In the genomic region with DNA sequence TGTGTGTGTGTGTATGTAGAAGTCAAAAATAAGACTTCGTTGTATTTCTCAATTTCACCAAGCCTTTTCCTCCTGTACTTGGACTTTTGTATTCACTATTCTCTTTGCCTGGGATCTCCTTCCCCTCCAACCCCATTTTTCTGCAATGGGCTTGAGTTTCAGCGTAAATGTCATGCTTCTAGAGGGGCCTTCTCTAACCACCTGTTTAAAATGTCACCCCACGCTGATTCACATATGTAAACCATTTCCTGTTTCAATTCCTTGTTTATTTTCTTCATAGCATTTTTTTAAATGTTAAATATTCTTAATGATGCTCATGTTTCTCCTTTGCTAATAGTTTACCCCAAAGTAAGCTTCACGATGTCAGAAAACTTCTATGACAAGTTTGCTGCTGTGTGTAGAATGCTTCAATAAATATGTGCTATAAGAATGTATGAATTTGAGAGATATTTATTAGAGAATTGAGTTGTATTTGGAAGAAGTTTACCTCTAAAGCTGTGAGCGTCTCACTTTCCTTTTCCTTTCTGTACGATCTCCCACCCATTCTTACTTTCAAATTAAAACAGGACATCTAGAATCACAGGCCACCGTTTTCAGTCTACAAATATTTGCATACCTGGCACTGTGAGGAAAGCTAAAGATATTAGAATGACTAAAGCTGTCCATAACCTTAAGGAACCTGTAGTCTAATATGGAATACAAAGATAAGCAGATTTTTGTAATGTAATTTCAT, we compare ENCODE assay signal across 13 cellular contexts.
"Had no signal": no experiment of that assay in that cellular context is flagged by ENCODE, and none has a peak within 500 bp of the region (broad histone marks: within the 10 kb centered on the region; RNA-seq: fewer than 3 reads in every experiment).

No MANE protein-coding gene starts in this region.

- H3K27me3 ChIP-seq: heart left ventricle, thyroid gland, vagina had no signal

- H3K27ac ChIP-seq: heart left ventricle, skin epidermis, thyroid gland, vagina had no signal

- H3K4me1 ChIP-seq: heart left ventricle, thyroid gland, vagina had no signal

- H3K4me3 ChIP-seq: heart left ventricle, skin epidermis, thyroid gland, vagina had no signal

- DNase-seq: activated B cell treated with CpG ODN at 0.5 μM for 24 hours; activated CD4-positive, alpha-beta T cell treated with anti-CD3 and anti-CD28 coated beads, Interleukin-2, amount 10 ng/mL, durations not matched to agents 7 days and 5 days; activated CD8-positive, alpha-beta memory T cell treated with anti-CD3 and anti-CD28 coated beads for 24 hours; activated naive CD4-positive, alpha-beta T cell treated with anti-CD3 and anti-CD28 coated beads for 36 hours; activated T-cell treated with anti-CD3 and anti-CD28 coated beads for 4 hours; heart left ventricle; mammary epithelial cell; naive thymus-derived CD4-positive, alpha-beta T cell; stimulated activated CD4-positive, alpha-beta T cell treated with anti-CD3 and anti-CD28 coated beads, Interleukin-4, amount 100 ng/mL, for 4 hours; thyroid gland had no signal

- H3K9me3 ChIP-seq: heart left ventricle, thyroid gland, vagina had no signal

- H3K36me3 ChIP-seq: heart left ventricle, thyroid gland, vagina had no signal

- ATAC-seq: activated T-helper 17 cell treated with anti-CD3 and anti-CD28 coated beads, Interleukin-2, amount 50 U/mL, for 72 hours; heart left ventricle; naive thymus-derived CD4-positive, alpha-beta T cell had no signal
